ENCODE assay signal across 2 cellular contexts in genomic region chr4:68358988-68359387, GRCh38.
TF ChIP-seq lines count a peak whose summit lies in the region.

No MANE protein-coding gene starts in this region.

TF ChIP-seq in K562, 482 proteins besides CTCF, POLR2A, EP300 and RAD21:
- no peak for TF ChIP-seq HMGXB4 (CRISPR knock-in tag; IDR thresholded peaks at IDR 0.05)
- 0 out of 2 replicates have a peak, but pooled peaks have one; percentile 19 for TF ChIP-seq FOXJ2 (tag; IDR thresholded peaks at IDR 0.05)
- TF ChIP-seq FOXK1 (CRISPR knock-in tag; IDR thresholded peaks at IDR 0.05; ENCODE audit: borderline replicate concordance): no peak

TF ChIP-seq in SK-N-SH, 30 proteins besides CTCF, POLR2A, EP300 and RAD21:
- no peak for TF ChIP-seq JUND (IDR thresholded peaks at IDR 0.05)
- no peak for TF ChIP-seq SMC3 (IDR thresholded peaks at IDR 0.05; ENCODE audit: low read depth, low read length)
- no peak for TF ChIP-seq MEF2A (IDR thresholded peaks at IDR 0.05; ENCODE audit: borderline replicate concordance, low read depth)
- no peak for TF ChIP-seq SIN3A (IDR thresholded peaks at IDR 0.05; ENCODE audit: borderline replicate concordance, low read depth, low read length)
- no peak for TF ChIP-seq IRF3 (IDR thresholded peaks at IDR 0.05; ENCODE audit: low read depth, low read length)
- no peak for TF ChIP-seq RCOR1 (IDR thresholded peaks at IDR 0.05; ENCODE audit: low read length)
- no peak for TF ChIP-seq RXRA (IDR thresholded peaks at IDR 0.05; ENCODE audit: borderline replicate concordance, low read depth)
- no peak for TF ChIP-seq USF2 (IDR thresholded peaks at IDR 0.05; ENCODE audit: borderline replicate concordance, low read depth, low read length)
- TF ChIP-seq ELF1 (IDR thresholded peaks at IDR 0.05): no peak
- no peak for TF ChIP-seq YY1 (IDR thresholded peaks at IDR 0.05; ENCODE audit: low read depth)
- no peak for TF ChIP-seq FOSL2 (IDR thresholded peaks at IDR 0.05; ENCODE audit: borderline replicate concordance, low read depth)
- TF ChIP-seq POLR2AphosphoS5 (IDR thresholded peaks at IDR 0.05; ENCODE audit: low read depth, low read length): no peak
- no peak for TF ChIP-seq TCF12 (IDR thresholded peaks at IDR 0.05)
- TF ChIP-seq CHD2 (IDR thresholded peaks at IDR 0.05; ENCODE audit: low read length, partially characterized antibody): no peak
- TF ChIP-seq PBX3 (IDR thresholded peaks at IDR 0.05): no peak
TF ChIP-seq in SK-N-SH: peak in this region for 0.
